ENCODE assay signal across 16 cellular contexts in the genomic region with DNA sequence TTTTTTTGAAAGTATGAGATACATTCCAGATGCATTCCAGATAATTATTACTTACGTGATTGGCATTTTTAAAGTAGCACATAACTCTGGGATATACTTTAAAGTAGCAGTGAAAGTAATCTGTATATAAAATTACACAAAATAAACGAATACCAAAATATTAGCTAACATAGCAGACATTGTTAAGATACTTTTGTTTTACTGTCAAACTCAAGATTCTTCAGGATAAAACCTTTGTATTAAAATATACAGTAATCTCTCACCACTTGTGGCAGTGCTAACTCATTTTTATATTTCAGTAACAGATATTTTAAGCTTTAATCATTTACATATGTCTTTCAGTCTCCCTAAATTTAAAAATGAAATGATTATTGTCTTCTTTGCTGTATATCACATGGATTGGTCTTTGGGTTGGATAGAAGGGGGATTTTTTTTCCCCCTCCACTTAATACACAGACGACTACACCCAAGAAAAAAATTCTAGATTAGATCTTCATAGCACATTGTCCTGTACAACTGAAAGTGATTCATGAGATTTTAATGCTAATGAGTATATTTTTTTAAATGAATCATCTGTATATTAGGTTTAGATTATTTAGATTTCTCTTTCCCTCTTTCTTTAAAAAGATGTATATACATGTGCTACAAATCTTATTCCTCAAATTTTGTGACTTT. TPM values are rescaled to one million over a fixed set of nuclear protein-coding genes. Genes with fewer than 3 reads are reported as not detected.
DNase-seq lines count a peak whose midpoint lies in the region; FAIRE-seq and TF ChIP-seq lines count a peak whose summit lies in the region.
"Had no signal": no experiment of that assay in that cellular context is flagged by ENCODE, and none has a peak within 500 bp of the region (broad histone marks: within the 10 kb centered on the region; RNA-seq: fewer than 3 reads in every experiment).

No MANE protein-coding gene starts in this region.

- no peak for FAIRE-seq in RCC 7860 (lab: Jason Lieb, UNC)

- no peak for TF ChIP-seq CTCF in BJ (IDR thresholded peaks at IDR 0.05; ENCODE audit: insufficient read depth, low read depth, low read length)

- H3K27ac ChIP-seq in mesodermal cell (ENCODE audit: low read depth, low read length, severe bottlenecking), result peak overlapping the region; percentile 57
- H3K27ac ChIP-seq: lower lobe of right lung had no signal

- POLR2A ChIA-PET in BJ (lab: Charles Lee), result interaction anchor here (0.6 kb wide), 1 partner anchor 149 kb away, joined by 3 read pairs; the partner anchor contains the start of gene GXYLT2

- H3K36me3 ChIP-seq in BJ (ENCODE audit: control insufficient read depth, insufficient read depth, low read length) (no peaks in the 10 kb centered on the region), adipocyte (ENCODE audit: control insufficient read depth, insufficient read depth, low read length, severe bottlenecking) (peaks cover 10% of the 10 kb centered on the region), mesodermal cell (ENCODE audit: control insufficient read depth, insufficient read depth, low read length) (peaks cover 18% of the 10 kb centered on the region)
- H3K36me3 ChIP-seq: heart left ventricle, lower lobe of right lung, tibial artery had no signal

- no peaks in the 10 kb centered on the region for H3K9me3 ChIP-seq in adipocyte (ENCODE audit: control insufficient read depth, low read length)
- no peaks in the 10 kb centered on the region for H3K9me3 ChIP-seq in mesodermal cell (ENCODE audit: control insufficient read depth, low read length)
- H3K9me3 ChIP-seq: heart left ventricle, lower lobe of right lung, tibial artery had no signal

- CTCF ChIA-PET in BJ (lab: Yijun Ruan, JAX), result interaction anchor here (0.7 kb wide), 1 partner anchor 109 kb away, joined by 3 read pairs; no protein-coding TSS in a partner anchor

- peak; percentile 14 for DNase-seq in BJ (ENCODE audit: low read depth)
- peak; percentile 37 for DNase-seq in HCEC 1CT
- DNase-seq in adipocyte (ENCODE audit: low read depth), result peak; percentile 48
- DNase-seq in activated effector memory CD4-positive, alpha-beta T cell treated with Interleukin-2 at 50 U/mL for 16 hours, result no peak
- no peak for DNase-seq in NK-92 (lab: John Stamatoyannopoulos, UW; ENCODE audit: unreplicated experiment)
- DNase-seq in activated CD4-positive, alpha-beta T cell treated with anti-CD3 and anti-CD28 coated beads for 48 hours, result no peak
- no peak for DNase-seq in RCC 7860 (ENCODE audit: low spot score)
- DNase-seq: activated CD8-positive, alpha-beta memory T cell treated with anti-CD3 and anti-CD28 coated beads, Interleukin-2, amount 50 U/mL, for 48 hours; cortex of kidney; heart left ventricle; lower lobe of right lung; NCI-H1417 treated with DMSO at 0.1 percent for 48 hours; NCI-H748 treated with DMSO at 0.1 percent for 48 hours; T-helper 1 cell; tibial artery had no signal

- H3K9ac ChIP-seq in adipocyte (ENCODE audit: low read length), result no peak overlapping the region

- no peaks in the 10 kb centered on the region for H3K27me3 ChIP-seq in BJ (ENCODE audit: control insufficient read depth, insufficient read depth, low read length)
- H3K27me3 ChIP-seq in adipocyte (replicated peaks; ENCODE audit: control insufficient read depth, insufficient read depth, low read length), result no peaks in the 10 kb centered on the region
- H3K27me3 ChIP-seq: heart left ventricle, tibial artery had no signal

- no peak overlapping the region for H3K4me3 ChIP-seq in BJ (ENCODE audit: low read depth, low read length)
- H3K4me3 ChIP-seq in adipocyte (ENCODE audit: low read length), result no peak overlapping the region
- no peak overlapping the region for H3K4me3 ChIP-seq in mesodermal cell (ENCODE audit: extremely low read depth, insufficient read depth, low read length, poor library complexity, severe bottlenecking)
- H3K4me3 ChIP-seq: heart left ventricle, lower lobe of right lung, tibial artery had no signal

- no CpG with 5 or more reads among the region's 3 CpGs for WGBS in mesodermal cell (ENCODE audit: insufficient coverage in 2 of 2), 2 experiments

- H3K4me1 ChIP-seq in adipocyte (ENCODE audit: control insufficient read depth, insufficient read depth, low read length) (peaks cover 22% of the 10 kb centered on the region), mesodermal cell (ENCODE audit: control insufficient read depth, insufficient read depth, low read length, poor library complexity, severe bottlenecking) (no peaks in the 10 kb centered on the region)

RNA-seq across cellular contexts. Expression of gene EBLN2, which starts 24.6 kb away (rescaled TPM):
- polyA plus RNA-seq in BJ (2011; rRNA removed), result 1.0 and 2.5 TPM in 2 replicates
- 3.6 and 4.8 TPM in 2 replicates for polyA minus RNA-seq in BJ (2011; rRNA and poly(A)+ RNA removed)
- polyA plus RNA-seq in mesodermal cell (2013, experiment 1 of 2), result 1.8 TPM
- polyA plus RNA-seq in mesodermal cell (2013, experiment 2 of 2), result 3.1 TPM

RNA-seq across cellular contexts. Expression of gene PPP4R2, which starts 40.2 kb away (rescaled TPM):
- 9.8 and 30.2 TPM in 2 replicates for polyA plus RNA-seq in BJ (2011; rRNA removed)
- polyA minus RNA-seq in BJ (2011; rRNA and poly(A)+ RNA removed), result 4.4 and 8.5 TPM in 2 replicates
- polyA plus RNA-seq in mesodermal cell (2013, experiment 1 of 2), result 67.0 TPM
- polyA plus RNA-seq in mesodermal cell (2013, experiment 2 of 2), result 73.4 TPM

Comparison
In these comparisons a context has a peak if more than half of its experiments do, and no peak if none do; other contexts are left out.
1. DNase-seq: peak in BJ (single experiment), HCEC 1CT (single experiment) and adipocyte (single experiment); none in activated effector memory CD4-positive, alpha-beta T cell treated with Interleukin-2 at 50 U/mL for 16 hours (single experiment), NK-92 (single experiment), activated CD4-positive, alpha-beta T cell treated with anti-CD3 and anti-CD28 coated beads for 48 hours (single experiment) and RCC 7860 (single experiment).